In genomic region chrX:71253253-71254091, GRCh38 we compare ENCODE assay signal across 9 cellular contexts. TPM values are rescaled to one million over a fixed set of nuclear protein-coding genes. Genes with fewer than 3 reads are reported as not detected.
A peak's percentile ranks its signal among the peaks of the same experiment; 100 is the strongest.
DNase-seq lines count a peak whose midpoint lies in the region; ATAC-seq and TF ChIP-seq lines count a peak whose summit lies in the region.
"Had no signal": no experiment of that assay in that cellular context is flagged by ENCODE, and none has a peak within 500 bp of the region (broad histone marks: within the 10 kb centered on the region; RNA-seq: fewer than 3 reads in every experiment).

No MANE protein-coding gene starts in this region.

- H3K9me3 Mint-ChIP-seq in activated T-helper 1 cell treated with anti-CD3 and anti-CD28 coated beads, Interleukin-12 subunit alpha, Interleukin-12 subunit beta, Interleukin-2, Interleukin-4 antibody, amounts not matched to agents 30 ng/mL and 10 ng/mL and 1 ng/mL, durations not matched to agents 14 hours and 24 hours and 36 hours, result no peaks in the 10 kb centered on the region
- H3K9me3 Mint-ChIP-seq in neural progenitor cell, result peaks cover 4% of the 10 kb centered on the region

- H3K4me3 Mint-ChIP-seq in activated T-helper 1 cell treated with anti-CD3 and anti-CD28 coated beads, Interleukin-12 subunit alpha, Interleukin-12 subunit beta, Interleukin-2, Interleukin-4 antibody, amounts not matched to agents 30 ng/mL and 10 ng/mL and 1 ng/mL, durations not matched to agents 14 hours and 24 hours and 36 hours, result peak overlapping the region; percentile 88
- H3K4me3 Mint-ChIP-seq in neural progenitor cell, result peak overlapping the region; percentile 96

- H3K79me2 ChIP-seq in neural progenitor cell (ENCODE audit: low read depth), result peaks cover 37% of the 10 kb centered on the region

- H2AFZ ChIP-seq in neural progenitor cell (replicated peaks), result no peak overlapping the region

- H3F3A ChIP-seq in neural progenitor cell (ENCODE audit: low read depth), result peaks cover 9% of the 10 kb centered on the region

- H4K20me1 ChIP-seq in neural progenitor cell (ENCODE audit: low read depth), result peaks cover 16% of the 10 kb centered on the region

- intact Hi-C loops in activated T-helper 1 cell treated with anti-CD3 and anti-CD28 coated beads, Interleukin-12 subunit alpha, Interleukin-12 subunit beta, Interleukin-2, Interleukin-4 antibody, amounts not matched to agents 30 ng/mL and 10 ng/mL and 1 ng/mL, durations not matched to agents 14 hours and 24 hours and 36 hours (cut with micrococcal nuclease), result loop anchor here (1.0 to 2.0 kb wide), 5 partner anchors 30 to 185 kb away; partner anchors contain the start of genes NONO and SNX12

- H3K9me3 ChIP-seq in neural progenitor cell (ENCODE audit: low read depth), result no peaks in the 10 kb centered on the region

- H3K27me3 Mint-ChIP-seq in activated T-helper 1 cell treated with anti-CD3 and anti-CD28 coated beads, Interleukin-12 subunit alpha, Interleukin-12 subunit beta, Interleukin-2, Interleukin-4 antibody, amounts not matched to agents 30 ng/mL and 10 ng/mL and 1 ng/mL, durations not matched to agents 14 hours and 24 hours and 36 hours (ENCODE audit: insufficient read depth), result no peaks in the 10 kb centered on the region
- peaks cover 5% of the 10 kb centered on the region for H3K27me3 Mint-ChIP-seq in neural progenitor cell (ENCODE audit: insufficient read depth, low read depth)

- no peak overlapping the region for H3K27ac ChIP-seq in neural progenitor cell

- no peak for ATAC-seq in GM19397 (IDR thresholded peaks at IDR 0.05; ENCODE audit: unreplicated experiment)

- H3K4me1 ChIP-seq in neural progenitor cell, result no peaks in the 10 kb centered on the region

- H3K27ac Mint-ChIP-seq in activated T-helper 1 cell treated with anti-CD3 and anti-CD28 coated beads, Interleukin-12 subunit alpha, Interleukin-12 subunit beta, Interleukin-2, Interleukin-4 antibody, amounts not matched to agents 30 ng/mL and 10 ng/mL and 1 ng/mL, durations not matched to agents 14 hours and 24 hours and 36 hours, result peak overlapping the region; percentile 71
- peak overlapping the region; percentile 81 for H3K27ac Mint-ChIP-seq in neural progenitor cell

- H3K9ac ChIP-seq in neural progenitor cell, result peak overlapping the region; percentile 70

- peaks cover 30% of the 10 kb centered on the region for H3K4me1 Mint-ChIP-seq in activated T-helper 1 cell treated with anti-CD3 and anti-CD28 coated beads, Interleukin-12 subunit alpha, Interleukin-12 subunit beta, Interleukin-2, Interleukin-4 antibody, amounts not matched to agents 30 ng/mL and 10 ng/mL and 1 ng/mL, durations not matched to agents 14 hours and 24 hours and 36 hours (ENCODE audit: low read depth)
- H3K4me1 Mint-ChIP-seq in neural progenitor cell, result peaks cover 17% of the 10 kb centered on the region

- no peaks in the 10 kb centered on the region for H3K36me3 ChIP-seq in neural progenitor cell

- DNase-seq in NCI-H510A treated with DMSO at 0.1 percent for 48 hours (lab: John Stamatoyannopoulos, UW) (peak; percentile 14), NCI-H510A (lab: John Stamatoyannopoulos, UW) (no peak), NCI-H2227 treated with DMSO at 0.1 percent for 48 hours (lab: John Stamatoyannopoulos, UW) (peak; percentile 28), fibroblast of the aortic adventitia (ENCODE audit: low read depth) (peak; percentile 32), neural progenitor cell (ENCODE audit: low spot score) (peak; percentile 65), kidney glomerular epithelial cell (lab: John Stamatoyannopoulos, UW) (no peak)
- DNase-seq in activated T-helper 1 cell treated with anti-CD3 and anti-CD28 coated beads, Interleukin-12 subunit alpha, Interleukin-12 subunit beta, Interleukin-2, Interleukin-4 antibody, amounts not matched to agents 30 ng/mL and 10 ng/mL and 1 ng/mL, durations not matched to agents 14 hours and 24 hours and 36 hours (ENCODE audit: low spot score), result no peak

- H3K27me3 ChIP-seq in neural progenitor cell, result no peaks in the 10 kb centered on the region

- TF ChIP-seq CTCF in fibroblast of the aortic adventitia (IDR thresholded peaks at IDR 0.05; ENCODE audit: insufficient read depth, low read length) (peak; percentile 63), neural progenitor cell (IDR thresholded peaks at IDR 0.05) (peak; percentile 53)

- H3K4me2 ChIP-seq in neural progenitor cell, result peak overlapping the region; percentile 81

- H3K4me3 ChIP-seq in fibroblast of the aortic adventitia (ENCODE audit: low read depth, low read length) (peak overlapping the region; percentile 81), neural progenitor cell (peak overlapping the region; percentile 96)

- H3K36me3 Mint-ChIP-seq in activated T-helper 1 cell treated with anti-CD3 and anti-CD28 coated beads, Interleukin-12 subunit alpha, Interleukin-12 subunit beta, Interleukin-2, Interleukin-4 antibody, amounts not matched to agents 30 ng/mL and 10 ng/mL and 1 ng/mL, durations not matched to agents 14 hours and 24 hours and 36 hours (ENCODE audit: low read depth), result peaks cover 2% of the 10 kb centered on the region
- H3K36me3 Mint-ChIP-seq in neural progenitor cell, result peaks cover 10% of the 10 kb centered on the region

RNA-seq across cellular contexts. Expression of gene ZMYM3, which starts 0.5 kb away (rescaled TPM):
- total RNA-seq in activated T-helper 1 cell treated with anti-CD3 and anti-CD28 coated beads, Interleukin-12 subunit alpha, Interleukin-12 subunit beta, Interleukin-2, Interleukin-4 antibody, amounts not matched to agents 30 ng/mL and 10 ng/mL and 1 ng/mL, durations not matched to agents 14 hours and 24 hours and 36 hours, result 12.6 and 13.2 TPM in 2 replicates
- total RNA-seq in fibroblast of the aortic adventitia (ENCODE audit: low replicate concordance) (10.6 and 20.3 TPM in 2 replicates), neural progenitor cell (ENCODE audit: low replicate concordance) (50.8 and 85.8 TPM in 2 replicates)

RNA-seq across cellular contexts. Expression of gene NONO, which starts 30.0 kb away (rescaled TPM):
- 512 and 546 TPM in 2 replicates for total RNA-seq in activated T-helper 1 cell treated with anti-CD3 and anti-CD28 coated beads, Interleukin-12 subunit alpha, Interleukin-12 subunit beta, Interleukin-2, Interleukin-4 antibody, amounts not matched to agents 30 ng/mL and 10 ng/mL and 1 ng/mL, durations not matched to agents 14 hours and 24 hours and 36 hours
- 330 and 444 TPM in 2 replicates for total RNA-seq in fibroblast of the aortic adventitia (ENCODE audit: low replicate concordance)
- total RNA-seq in neural progenitor cell (ENCODE audit: low replicate concordance), result 890 and 916 TPM in 2 replicates

RNA-seq across cellular contexts. Expression of gene GJB1, which starts 30.4 kb away (rescaled TPM):
- total RNA-seq in activated T-helper 1 cell treated with anti-CD3 and anti-CD28 coated beads, Interleukin-12 subunit alpha, Interleukin-12 subunit beta, Interleukin-2, Interleukin-4 antibody, amounts not matched to agents 30 ng/mL and 10 ng/mL and 1 ng/mL, durations not matched to agents 14 hours and 24 hours and 36 hours, result not detected in 2 replicates
- total RNA-seq in fibroblast of the aortic adventitia (ENCODE audit: low replicate concordance), result not detected in 2 replicates
- total RNA-seq in neural progenitor cell (ENCODE audit: low replicate concordance), result not detected in 2 replicates
- total RNA-seq: pulmonary artery endothelial cell had no signal

RNA-seq across cellular contexts. Expression of gene ITGB1BP2, which starts 48.1 kb away (rescaled TPM):
- 4.9 and 7.0 TPM in 2 replicates for total RNA-seq in activated T-helper 1 cell treated with anti-CD3 and anti-CD28 coated beads, Interleukin-12 subunit alpha, Interleukin-12 subunit beta, Interleukin-2, Interleukin-4 antibody, amounts not matched to agents 30 ng/mL and 10 ng/mL and 1 ng/mL, durations not matched to agents 14 hours and 24 hours and 36 hours
- total RNA-seq in fibroblast of the aortic adventitia (ENCODE audit: low replicate concordance) (2.6 and 6.2 TPM in 2 replicates), neural progenitor cell (ENCODE audit: low replicate concordance) (0.99 and 4.8 TPM in 2 replicates)

Comparison
In these comparisons a context has a peak if more than half of its experiments do, and no peak if none do; other contexts are left out.
1. DNase-seq: peak in NCI-H510A treated with DMSO at 0.1 percent for 48 hours (single experiment), NCI-H2227 treated with DMSO at 0.1 percent for 48 hours (single experiment), fibroblast of the aortic adventitia (single experiment) and neural progenitor cell (single experiment); none in NCI-H510A (single experiment), activated T-helper 1 cell treated with anti-CD3 and anti-CD28 coated beads, Interleukin-12 subunit alpha, Interleukin-12 subunit beta, Interleukin-2, Interleukin-4 antibody, amounts not matched to agents 30 ng/mL and 10 ng/mL and 1 ng/mL, durations not matched to agents 14 hours and 24 hours and 36 hours (single experiment) and kidney glomerular epithelial cell (single experiment).